ENCODE assay signal across 8 cellular contexts in genomic region chr6:159761135-159761872, GRCh38. TPM values are rescaled to one million over a fixed set of nuclear protein-coding genes. Genes with fewer than 3 reads are reported as not detected.
A peak's percentile ranks its signal among the peaks of the same experiment; 100 is the strongest.
DNase-seq lines count a peak whose midpoint lies in the region; ATAC-seq and TF ChIP-seq lines count a peak whose summit lies in the region.

No MANE protein-coding gene starts in this region.

- H3K27ac ChIP-seq in breast epithelium: peak overlapping the region; percentile 96 to 98
- H3K27ac ChIP-seq in layer of hippocampus (ENCODE audit: low read depth, low read length): peak overlapping the region; percentile 100

- peak overlapping the region; percentile 70 for H3K4me3 ChIP-seq in NT2/D1 (ENCODE audit: insufficient read length, low read depth)
- peak overlapping the region; percentile 86 to 92 (median 88) for H3K4me3 ChIP-seq in breast epithelium

- H3K36me3 ChIP-seq in NT2/D1 (ENCODE audit: insufficient read depth, insufficient read length, low read length) (peaks cover 45% of the 10 kb centered on the region), breast epithelium (no peaks in the 10 kb centered on the region)

- peak overlapping the region; percentile 87 for H3K9ac ChIP-seq in NT2/D1 (ENCODE audit: insufficient read length, low read depth)

- no peak for TF ChIP-seq CTCF in breast epithelium (IDR thresholded peaks at IDR 0.05)

- TF ChIP-seq POLR2A in breast epithelium (IDR thresholded peaks at IDR 0.05): no peak

- H3K9me3 ChIP-seq in NT2/D1 (ENCODE audit: insufficient read depth, low read length) (no peaks in the 10 kb centered on the region), breast epithelium (no peaks in the 10 kb centered on the region)

- DNase-seq in ELR (ENCODE audit: low read depth) (peak; percentile 47), NT2/D1 (ENCODE audit: low read depth, low spot score) (no peak), breast epithelium (ENCODE audit: low spot score in 2 of 2) (no peak), AG08395 (ENCODE audit: low spot score) (no peak), NCI-H2081 treated with DMSO at 0.1 percent for 48 hours (lab: John Stamatoyannopoulos, UW) (no peak)
- DNase-seq in stimulated activated CD8-positive, alpha-beta memory T cell treated with anti-CD3 and anti-CD28 coated beads, Interleukin-4, amount 100 ng/mL, for 48 hours: peak; percentile 63

- no peaks in the 10 kb centered on the region for H3K4me1 ChIP-seq in NT2/D1 (ENCODE audit: insufficient read depth, insufficient read length)
- no peaks in the 10 kb centered on the region for H3K4me1 ChIP-seq in breast epithelium

- H3K27me3 ChIP-seq in NT2/D1 (ENCODE audit: insufficient read depth, insufficient read length) (no peaks in the 10 kb centered on the region), breast epithelium (no peaks in the 10 kb centered on the region), layer of hippocampus (ENCODE audit: control insufficient read depth, insufficient read depth, low read length) (no peaks in the 10 kb centered on the region)

- intact Hi-C loops in breast epithelium (cut with DNase I; ENCODE audit: low total_unique reads): no loop called here

- ATAC-seq in GM21723 (IDR thresholded peaks at IDR 0.05; ENCODE audit: unreplicated experiment): peak; percentile 1

RNA-seq across cellular contexts. Expression of gene ACAT2, which starts 0.5 kb away (rescaled TPM):
- 10 to 100 TPM in 2 of 3 donors, 1 to 10 TPM in 1; 9.4 to 10.5 (median 10.1) TPM for total RNA-seq in breast epithelium

RNA-seq across cellular contexts. Expression of gene TCP1, which starts 28.1 kb away (rescaled TPM):
- total RNA-seq in breast epithelium: 100 to 1,000 TPM; 119 to 151 (median 137) TPM

RNA-seq across cellular contexts. Expression of gene MRPL18, which starts 29.0 kb away (rescaled TPM):
- total RNA-seq in breast epithelium: 10 to 100 TPM; 52.8 to 72.9 (median 68.2) TPM

RNA-seq across cellular contexts. Expression of gene WTAP, which starts 34.0 kb away (rescaled TPM):
- 100 to 1,000 TPM; 115 to 153 (median 116) TPM for total RNA-seq in breast epithelium

RNA-seq across cellular contexts. Expression of gene PNLDC1, which starts 38.8 kb away (rescaled TPM):
- under 1 TPM in 2 of 3 donors, not detected in 1; 0.29 to 0.66 TPM for total RNA-seq in breast epithelium

Comparison
In these comparisons a context has a peak if more than half of its experiments do, and no peak if none do; other contexts are left out.
1. DNase-seq: peak in ELR (single experiment) and stimulated activated CD8-positive, alpha-beta memory T cell treated with anti-CD3 and anti-CD28 coated beads, Interleukin-4, amount 100 ng/mL, for 48 hours (single experiment); none in NT2/D1 (single experiment), breast epithelium (0 of 2), AG08395 (single experiment) and NCI-H2081 treated with DMSO at 0.1 percent for 48 hours (single experiment).